ENCODE assay signal across 18 cellular contexts in genomic region chr5:73290242-73290641, GRCh38.
DNase-seq lines count a peak whose midpoint lies in the region; ATAC-seq and TF ChIP-seq lines count a peak whose summit lies in the region.
"Had no signal": no experiment of that assay in that cellular context is flagged by ENCODE, and none has a peak within 500 bp of the region (broad histone marks: within the 10 kb centered on the region; RNA-seq: fewer than 3 reads in every experiment).

No MANE protein-coding gene starts in this region.

- TF ChIP-seq CTCF in C4-2B (conservative IDR thresholded peaks at IDR 0.05) (0 out of 2 replicates have a peak, but pooled peaks have one; percentile 4), PC-3 (conservative IDR thresholded peaks at IDR 0.05; ENCODE audit: low read depth, low read length) (0 out of 2 replicates have a peak, but pooled peaks have one; percentile 19), endodermal cell (conservative IDR thresholded peaks at IDR 0.05) (peak; percentile 25), osteocyte (IDR thresholded peaks at IDR 0.05) (peak; percentile 19)

- H3K27ac Mint-ChIP-seq in endodermal cell (no peak overlapping the region), osteocyte (ENCODE audit: unreplicated experiment) (no peak overlapping the region)
- H3K27ac Mint-ChIP-seq: B cell; CD4-positive, alpha-beta memory T cell had no signal

- no peaks in the 10 kb centered on the region for H3K36me3 Mint-ChIP-seq in endodermal cell (ENCODE audit: low read depth)
- H3K36me3 Mint-ChIP-seq in osteocyte (ENCODE audit: unreplicated experiment), result no peaks in the 10 kb centered on the region
- H3K36me3 Mint-ChIP-seq: CD4-positive, alpha-beta memory T cell had no signal

- H3K9me2 ChIP-seq in PC-3 (replicated peaks; ENCODE audit: low read length), result no peaks in the 10 kb centered on the region

- no peak overlapping the region for H3K4me3 Mint-ChIP-seq in endodermal cell
- H3K4me3 Mint-ChIP-seq in osteocyte (ENCODE audit: unreplicated experiment), result no peak overlapping the region
- H3K4me3 Mint-ChIP-seq: B cell; CD4-positive, alpha-beta memory T cell; H9 had no signal

- DNase-seq in PC-3, result no peak
- DNase-seq in endodermal cell, result no peak
- no peak for DNase-seq in osteocyte (ENCODE audit: extremely low spot score, unreplicated experiment)
- DNase-seq in GDM1 (lab: John Stamatoyannopoulos, UW), result no peak
- DNase-seq in middle frontal gyrus (ENCODE audit: extremely low spot score, low spot score), result no peak
- DNase-seq: ACHN; C1 segment of cervical spinal cord; CD4-positive, alpha-beta memory T cell; DMS153; DMS79 treated with DMSO at 0.1 percent for 48 hours; EL; GM23248; H9 had no signal

- H3K36me3 ChIP-seq in PC-3 (ENCODE audit: low read depth, low read length), result no peaks in the 10 kb centered on the region
- H3K36me3 ChIP-seq in endodermal cell (ENCODE audit: control insufficient read depth, insufficient read depth, low read length), result no peaks in the 10 kb centered on the region

- WGBS in endodermal cell (ENCODE audit: insufficient coverage in 1 of 2, insufficient read length in 1 of 2), 2 experiments, result 76 to 82% methylated on average over 2 to 3 of the region's 3 CpGs

- H3K27me3 ChIP-seq in PC-3 (ENCODE audit: low read length), result no peaks in the 10 kb centered on the region
- peaks cover 28% of the 10 kb centered on the region for H3K27me3 ChIP-seq in endodermal cell (ENCODE audit: control insufficient read depth, insufficient read depth, low read length, poor library complexity, severe bottlenecking)

- H3K4me3 ChIP-seq in PC-3 (ENCODE audit: low read length) (no peak overlapping the region), endodermal cell (ENCODE audit: low read length) (no peak overlapping the region)
- H3K4me3 ChIP-seq: GM23248 had no signal

- POLR2A ChIA-PET in PC-3 (lab: Charles Lee; ENCODE audit: unreplicated experiment), result no interaction called here

- H3K4me1 Mint-ChIP-seq in endodermal cell (peaks cover 20% of the 10 kb centered on the region), osteocyte (ENCODE audit: unreplicated experiment) (peaks cover 5% of the 10 kb centered on the region)
- H3K4me1 Mint-ChIP-seq: B cell; CD4-positive, alpha-beta memory T cell had no signal

- H3K9me3 Mint-ChIP-seq in endodermal cell, result no peaks in the 10 kb centered on the region
- H3K9me3 Mint-ChIP-seq in osteocyte (ENCODE audit: unreplicated experiment), result peaks cover 3% of the 10 kb centered on the region

- BruUV-seq in PC-3 (replicated peaks; lab: Mats Ljungman, UMichigan), result no TSS peak

- no peak overlapping the region for H2AFZ ChIP-seq in PC-3 (ENCODE audit: low read length)
- H2AFZ ChIP-seq: GM23248 had no signal

- no peak overlapping the region for H3K4me2 ChIP-seq in PC-3 (ENCODE audit: low read length)
- H3K4me2 ChIP-seq: KMS-11 had no signal

- H3K79me2 ChIP-seq in PC-3 (ENCODE audit: low read length), result no peaks in the 10 kb centered on the region

- H3K27ac ChIP-seq in C4-2B (no peak overlapping the region), PC-3 (ENCODE audit: low read length) (no peak overlapping the region), endodermal cell (ENCODE audit: low read depth, low read length) (no peak overlapping the region)
- H3K27ac ChIP-seq: GM23248, KMS-11 had no signal

- no peak for ATAC-seq in PC-3
- ATAC-seq in GM21447 (IDR thresholded peaks at IDR 0.05; ENCODE audit: unreplicated experiment), result no peak
- ATAC-seq: HepG2 had no signal

- H3K9ac ChIP-seq in PC-3 (ENCODE audit: low read length), result no peak overlapping the region
- no peak overlapping the region for H3K9ac ChIP-seq in endodermal cell (ENCODE audit: extremely low read depth, low read length, poor library complexity, severe bottlenecking)
- H3K9ac ChIP-seq: GM23248, KMS-11 had no signal

- H3K27me3 Mint-ChIP-seq in endodermal cell (ENCODE audit: insufficient read depth) (peaks cover 72% of the 10 kb centered on the region), osteocyte (ENCODE audit: unreplicated experiment) (peaks cover 9% of the 10 kb centered on the region)

- H3K4me1 ChIP-seq in PC-3 (ENCODE audit: insufficient read depth, low read length) (no peaks in the 10 kb centered on the region), endodermal cell (ENCODE audit: control insufficient read depth, insufficient read depth, low read length) (no peaks in the 10 kb centered on the region)

- intact Hi-C loops in PC-3 (cut with micrococcal nuclease), result no loop called here

- H3K9me3 ChIP-seq in PC-3 (ENCODE audit: low read length) (no peaks in the 10 kb centered on the region), endodermal cell (ENCODE audit: control insufficient read depth, low read length) (no peaks in the 10 kb centered on the region)

- CTCF ChIA-PET in PC-3 (lab: Charles Lee), result no interaction called here

- H3F3A ChIP-seq in PC-3 (ENCODE audit: low read length, unreplicated experiment), result no peaks in the 10 kb centered on the region

- H4K20me1 ChIP-seq in PC-3 (ENCODE audit: low read length), result no peaks in the 10 kb centered on the region
